Comparison of ENCODE assay signal across 16 cellular contexts in genomic region chr11:9619004-9619403, GRCh38. TPM values are rescaled to one million over a fixed set of nuclear protein-coding genes. Genes with fewer than 3 reads are reported as not detected.
A peak's percentile ranks its signal among the peaks of the same experiment; 100 is the strongest.
DNase-seq lines count a peak whose midpoint lies in the region; ATAC-seq and TF ChIP-seq lines count a peak whose summit lies in the region.
"Had no signal": no experiment of that assay in that cellular context is flagged by ENCODE, and none has a peak within 500 bp of the region (broad histone marks: within the 10 kb centered on the region; RNA-seq: fewer than 3 reads in every experiment).

No MANE protein-coding gene starts in this region.

- H3K27me3 Mint-ChIP-seq in activated B cell treated with CpG ODN at 0.5 μM for 24 hours (no peaks in the 10 kb centered on the region), mesothelial cell of epicardium (ENCODE audit: low read depth) (no peaks in the 10 kb centered on the region)
- H3K27me3 Mint-ChIP-seq: CD4-positive, alpha-beta memory T cell had no signal

- H3K4me3 Mint-ChIP-seq in activated B cell treated with CpG ODN at 0.5 μM for 24 hours, result peak overlapping the region; percentile 52
- H3K4me3 Mint-ChIP-seq in mesothelial cell of epicardium, result no peak overlapping the region
- H3K4me3 Mint-ChIP-seq: CD4-positive, alpha-beta memory T cell had no signal

- H3K9ac ChIP-seq in Karpas-422 (ENCODE audit: low read length), result 0 out of 2 replicates have a peak overlapping the region, but pooled peaks have one; percentile 26

- no peaks in the 10 kb centered on the region for H3K9me2 ChIP-seq in DOHH2 (replicated peaks; ENCODE audit: control insufficient read depth, low read length)
- H3K9me2 ChIP-seq in Karpas-422 (replicated peaks; ENCODE audit: insufficient read depth, low read length), result no peaks in the 10 kb centered on the region

- H3K27me3 ChIP-seq in DOHH2 (ENCODE audit: control insufficient read depth, low read length) (no peaks in the 10 kb centered on the region), Karpas-422 (ENCODE audit: low read length) (no peaks in the 10 kb centered on the region)
- H3K27me3 ChIP-seq: MG63, Peyer's patch had no signal

- H3K9me3 Mint-ChIP-seq in activated B cell treated with CpG ODN at 0.5 μM for 24 hours, result no peaks in the 10 kb centered on the region
- H3K9me3 Mint-ChIP-seq in mesothelial cell of epicardium, result no peaks in the 10 kb centered on the region

- H3K36me3 Mint-ChIP-seq in activated B cell treated with CpG ODN at 0.5 μM for 24 hours (ENCODE audit: low read depth) (peaks cover 2% of the 10 kb centered on the region), mesothelial cell of epicardium (peaks cover 1% of the 10 kb centered on the region)
- H3K36me3 Mint-ChIP-seq: CD4-positive, alpha-beta memory T cell had no signal

- H3F3A ChIP-seq in DOHH2 (ENCODE audit: control insufficient read depth, insufficient read depth), result peaks cover 50% of the 10 kb centered on the region

- H3K79me2 ChIP-seq in DOHH2 (ENCODE audit: control insufficient read depth, low read length), result peaks cover 34% of the 10 kb centered on the region
- H3K79me2 ChIP-seq in Karpas-422 (ENCODE audit: low read length), result no peaks in the 10 kb centered on the region

- H3K4me1 ChIP-seq in DOHH2 (ENCODE audit: control insufficient read depth, low read length) (peaks cover 77% of the 10 kb centered on the region), Karpas-422 (ENCODE audit: low read length) (peaks cover 44% of the 10 kb centered on the region)

- H3K4me1 Mint-ChIP-seq in activated B cell treated with CpG ODN at 0.5 μM for 24 hours, result peaks cover 72% of the 10 kb centered on the region
- H3K4me1 Mint-ChIP-seq in mesothelial cell of epicardium, result peaks cover 33% of the 10 kb centered on the region

- H2AFZ ChIP-seq in Karpas-422 (ENCODE audit: low read length), result no peak overlapping the region

- H3K4me3 ChIP-seq in DOHH2 (ENCODE audit: low read length), result peak overlapping the region; percentile 70
- no peak overlapping the region for H3K4me3 ChIP-seq in Karpas-422 (ENCODE audit: low read length)
- H3K4me3 ChIP-seq: MG63, Peyer's patch had no signal

- H3K27ac ChIP-seq in DOHH2 (ENCODE audit: low read depth, low read length) (peak overlapping the region; percentile 98), Karpas-422 (ENCODE audit: low read length) (no peak overlapping the region)

- H4K20me1 ChIP-seq in DOHH2 (ENCODE audit: control insufficient read depth, insufficient read depth, low read depth, low read length), result no peaks in the 10 kb centered on the region
- no peaks in the 10 kb centered on the region for H4K20me1 ChIP-seq in Karpas-422 (ENCODE audit: insufficient read depth, low read depth, low read length)

- H3K27ac Mint-ChIP-seq in activated B cell treated with CpG ODN at 0.5 μM for 24 hours, result peak overlapping the region; percentile 88
- H3K27ac Mint-ChIP-seq in mesothelial cell of epicardium, result peak overlapping the region; percentile 82
- H3K27ac Mint-ChIP-seq: CD4-positive, alpha-beta memory T cell had no signal

- H3K4me2 ChIP-seq in DOHH2 (ENCODE audit: low read length) (peak overlapping the region; percentile 85), Karpas-422 (ENCODE audit: low read depth, low read length, poor library complexity, severe bottlenecking) (peak overlapping the region; percentile 5)

- ATAC-seq in activated B cell treated with CpG ODN at 0.5 μM for 24 hours (ENCODE audit: low read depth), result no peak
- ATAC-seq: Right ventricle myocardium inferior had no signal

- POLR2A ChIA-PET in activated B cell treated with CpG ODN at 0.5 μM for 24 hours (lab: Charles Lee), result interaction anchor here (0.7 to 4.6 kb wide), 18 partner anchors 11 to 159 kb away, joined by 3 to 53 read pairs (median 7); partner anchors contain the start of genes SWAP70 and ZNF143

- intact Hi-C loops in activated B cell treated with CpG ODN at 0.5 μM for 24 hours (cut with micrococcal nuclease), result loop anchor here (1.0 kb wide), 2 partner anchors 9 to 43 kb away; no protein-coding TSS in a partner anchor

- CTCF ChIA-PET in activated B cell treated with CpG ODN at 0.5 μM for 24 hours (lab: Charles Lee), result interaction anchor here (0.7 to 1.8 kb wide), 2 partner anchors 95 to 130 kb away, joined by 3 to 9 read pairs; no protein-coding TSS in a partner anchor

- TF ChIP-seq CTCF in DOHH2 (IDR thresholded peaks at IDR 0.05; ENCODE audit: low read depth, low read length, poor library complexity, severe bottlenecking) (no peak), activated B cell treated with CpG ODN at 0.5 μM for 24 hours (IDR thresholded peaks at IDR 0.05) (no peak), mesothelial cell of epicardium (IDR thresholded peaks at IDR 0.05; ENCODE audit: unreplicated experiment) (no peak)

- H3K36me3 ChIP-seq in DOHH2 (ENCODE audit: control insufficient read depth, low read length), result peaks cover 12% of the 10 kb centered on the region
- H3K36me3 ChIP-seq in Karpas-422 (ENCODE audit: insufficient read depth, low read length), result no peaks in the 10 kb centered on the region
- H3K36me3 ChIP-seq: MG63, Peyer's patch had no signal

- H3K9me3 ChIP-seq in DOHH2 (ENCODE audit: control insufficient read depth, insufficient read depth, low read length) (no peaks in the 10 kb centered on the region), Karpas-422 (ENCODE audit: low read length) (no peaks in the 10 kb centered on the region)
- H3K9me3 ChIP-seq: MG63, Peyer's patch had no signal

- DNase-seq in Karpas-422 (no peak), activated B cell treated with CpG ODN at 0.5 μM for 24 hours (no peak), mesothelial cell of epicardium (ENCODE audit: low spot score in 2 of 2, unreplicated experiment in 2 of 2) (no peak), NCI-H128 (lab: John Stamatoyannopoulos, UW; ENCODE audit: unreplicated experiment) (no peak), germinal center (ENCODE audit: low spot score) (no peak)
- DNase-seq in stimulated activated CD4-positive, alpha-beta T cell treated with anti-CD3 and anti-CD28 coated beads, Interleukin-2, amount 100 ng/mL, for 24 hours, result no peak
- DNase-seq: CD4-positive, alpha-beta memory T cell; DMS79; MG63; NCI-H1417 treated with DMSO at 0.1 percent for 48 hours; NCI-H1930; NCI-H69; NK-92 treated with Interleukin-12 subunit alpha and Interleukin-12 subunit beta, amount 100 ng/mL, for 24 hours; Peyer's patch had no signal

RNA-seq across cellular contexts. Expression of gene SWAP70, which starts 44.9 kb away (rescaled TPM):
- total RNA-seq in Karpas-422 (2014; rRNA removed; shearing (Covaris generic); ENCODE audit: low replicate concordance), result 77.0 and 82.4 TPM in 2 replicates
- total RNA-seq in activated B cell treated with CpG ODN at 0.5 μM for 24 hours, result 277 and 288 TPM in 2 replicates
- total RNA-seq in mesothelial cell of epicardium, result 22.9 to 25.9 TPM (median 24.0 TPM) in 3 replicates

RNA-seq across cellular contexts. Expression of gene WEE1, which starts 45.5 kb away (rescaled TPM):
- total RNA-seq in Karpas-422 (2014; rRNA removed; shearing (Covaris generic); ENCODE audit: low replicate concordance), result 74.0 and 107 TPM in 2 replicates
- total RNA-seq in activated B cell treated with CpG ODN at 0.5 μM for 24 hours (29.4 and 33.7 TPM in 2 replicates), mesothelial cell of epicardium (64.7 to 67.2 TPM (median 66.4 TPM) in 3 replicates)
